23 cellular contexts compared by ENCODE assay signal in the genomic region with DNA sequence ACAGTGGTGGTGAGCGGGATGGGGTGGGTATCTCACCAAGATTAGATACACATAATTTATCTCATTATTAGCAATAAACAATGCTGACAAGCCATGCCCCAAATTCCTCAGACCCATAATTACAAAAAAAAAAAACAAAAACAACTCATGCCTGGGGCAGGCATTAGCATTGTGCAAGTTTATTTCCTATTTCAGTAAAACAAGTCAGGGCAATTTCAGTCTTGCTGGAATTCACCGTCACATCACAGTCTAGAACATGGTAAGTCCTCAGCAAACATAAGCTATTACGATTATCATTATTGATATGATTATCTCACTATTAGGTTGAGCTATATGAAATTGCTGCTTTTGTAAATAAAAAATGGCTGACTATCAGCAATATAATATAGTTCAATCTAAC. TPM values are rescaled to one million over a fixed set of nuclear protein-coding genes. Genes with fewer than 3 reads are reported as not detected.
DNase-seq lines count a peak whose midpoint lies in the region; ATAC-seq and TF ChIP-seq lines count a peak whose summit lies in the region.
"Had no signal": no experiment of that assay in that cellular context is flagged by ENCODE, and none has a peak within 500 bp of the region (broad histone marks: within the 10 kb centered on the region; RNA-seq: fewer than 3 reads in every experiment).

No MANE protein-coding gene starts in this region.

- H3K9me3 ChIP-seq in mammary epithelial cell (replicated peaks; ENCODE audit: insufficient read depth, low read length): no peaks in the 10 kb centered on the region
- H3K9me3 ChIP-seq: A549, BE2C had no signal

- no peak overlapping the region for H3K4me3 ChIP-seq in mammary epithelial cell (replicated peaks in 1 of 3; ENCODE audit: insufficient read depth in 1 of 3, low read depth in 2 of 3, low read length in 3 of 3)
- H3K4me3 ChIP-seq: A549; BLaER1 treated with 17β-estradiol and CSF1 and Interleukin-3, amounts not matched to agents 10 nM and 100 nM; GM12878 had no signal

- dilution Hi-C loops in mammary epithelial cell (cut with HindIII; ENCODE audit: low sequenced_read_pairs): no loop called here

- no peaks in the 10 kb centered on the region for H3K4me1 ChIP-seq in mammary epithelial cell (ENCODE audit: insufficient read depth, low read length)
- H3K4me1 ChIP-seq: A549; BE2C; BLaER1 treated with 17β-estradiol and CSF1 and Interleukin-3, amounts not matched to agents 10 nM and 100 nM had no signal

- no peak overlapping the region for H3K27ac Mint-ChIP-seq in T-cell
- H3K27ac Mint-ChIP-seq in activated CD8-positive, alpha-beta T cell treated with anti-CD3 and anti-CD28 coated beads, Interleukin-2, amount 10 ng/mL, durations not matched to agents 7 days and 5 days: no peak overlapping the region
- no peak overlapping the region for H3K27ac Mint-ChIP-seq in stimulated activated memory B cell treated with anti-CD40 and anti-IgM and Interleukin-4, amounts not matched to agents 10 μg/mL and 1 μg/mL and 100 μg/mL, for 72 hours
- H3K27ac Mint-ChIP-seq: CD4-positive, alpha-beta T cell; CD8-positive, alpha-beta memory T cell had no signal

- no peak overlapping the region for H3K4me2 ChIP-seq in mammary epithelial cell (ENCODE audit: insufficient read depth, low read depth, low read length)
- H3K4me2 ChIP-seq: A549; BLaER1 treated with 17β-estradiol and CSF1 and Interleukin-3, amounts not matched to agents 10 nM and 100 nM had no signal

- CTCF ChIA-PET in mammary epithelial cell (lab: Charles Lee; ENCODE audit: low non-redundant PET): no interaction called here
- CTCF ChIA-PET in T-cell (lab: Charles Lee): no interaction called here
- CTCF ChIA-PET in activated CD8-positive, alpha-beta T cell treated with anti-CD3 and anti-CD28 coated beads, Interleukin-2, amount 10 ng/mL, durations not matched to agents 7 days and 5 days (lab: Charles Lee): interaction anchor here (1.0 kb wide), 1 partner anchor 16 kb away, joined by 3 read pairs; no protein-coding TSS in a partner anchor

- no peak overlapping the region for H3K9ac ChIP-seq in mammary epithelial cell (ENCODE audit: insufficient read depth, low read length)
- H3K9ac ChIP-seq: BLaER1 treated with 17β-estradiol and CSF1 and Interleukin-3, amounts not matched to agents 10 nM and 100 nM had no signal

- H4K20me1 ChIP-seq in mammary epithelial cell (ENCODE audit: insufficient read depth, low read length): no peaks in the 10 kb centered on the region
- H4K20me1 ChIP-seq: BLaER1 treated with 17β-estradiol and CSF1 and Interleukin-3, amounts not matched to agents 10 nM and 100 nM had no signal

- WGBS in mammary epithelial cell (ENCODE audit: low coverage, missing lambda C conversion rate): 84% methylated on average over 3 of the region's 3 CpGs

- in situ Hi-C loops in mammary epithelial cell (cut with MboI; ENCODE audit: low sequenced_read_pairs in 2 of 2): no loop called here

- H3K27me3 Mint-ChIP-seq in T-cell: no peaks in the 10 kb centered on the region
- peaks cover 12% of the 10 kb centered on the region for H3K27me3 Mint-ChIP-seq in activated CD8-positive, alpha-beta T cell treated with anti-CD3 and anti-CD28 coated beads, Interleukin-2, amount 10 ng/mL, durations not matched to agents 7 days and 5 days (ENCODE audit: low read depth)
- peaks cover 8% of the 10 kb centered on the region for H3K27me3 Mint-ChIP-seq in stimulated activated memory B cell treated with anti-CD40 and anti-IgM and Interleukin-4, amounts not matched to agents 10 μg/mL and 1 μg/mL and 100 μg/mL, for 72 hours
- H3K27me3 Mint-ChIP-seq: CD4-positive, alpha-beta T cell had no signal

- H3K27ac ChIP-seq in mammary epithelial cell (ENCODE audit: insufficient read depth, low read depth, low read length): no peak overlapping the region
- H3K27ac ChIP-seq in epithelial cell of prostate: no peak overlapping the region
- H3K27ac ChIP-seq: A549; BLaER1 treated with 17β-estradiol and CSF1 and Interleukin-3, amounts not matched to agents 10 nM and 100 nM had no signal

- no TSS peak for BruUV-seq in mammary epithelial cell (replicated peaks; lab: Mats Ljungman, UMichigan)

- H3K9me3 Mint-ChIP-seq in T-cell: peaks cover 2 to 6% (median 5%) of the 10 kb centered on the region in 3 donors
- no peaks in the 10 kb centered on the region for H3K9me3 Mint-ChIP-seq in activated CD8-positive, alpha-beta T cell treated with anti-CD3 and anti-CD28 coated beads, Interleukin-2, amount 10 ng/mL, durations not matched to agents 7 days and 5 days (ENCODE audit: insufficient read depth)
- H3K9me3 Mint-ChIP-seq in stimulated activated memory B cell treated with anti-CD40 and anti-IgM and Interleukin-4, amounts not matched to agents 10 μg/mL and 1 μg/mL and 100 μg/mL, for 72 hours: peaks cover 9% of the 10 kb centered on the region

- H3K4me3 Mint-ChIP-seq in T-cell: no peak overlapping the region
- H3K4me3 Mint-ChIP-seq in activated CD8-positive, alpha-beta T cell treated with anti-CD3 and anti-CD28 coated beads, Interleukin-2, amount 10 ng/mL, durations not matched to agents 7 days and 5 days: no peak overlapping the region
- H3K4me3 Mint-ChIP-seq in stimulated activated memory B cell treated with anti-CD40 and anti-IgM and Interleukin-4, amounts not matched to agents 10 μg/mL and 1 μg/mL and 100 μg/mL, for 72 hours: no peak overlapping the region
- H3K4me3 Mint-ChIP-seq: CD14-positive monocyte; CD4-positive, alpha-beta T cell; CD8-positive, alpha-beta memory T cell had no signal

- POLR2A ChIA-PET in T-cell (lab: Charles Lee): no interaction called here
- POLR2A ChIA-PET in activated CD8-positive, alpha-beta T cell treated with anti-CD3 and anti-CD28 coated beads, Interleukin-2, amount 10 ng/mL, durations not matched to agents 7 days and 5 days (lab: Charles Lee): no interaction called here

- DNase-seq in HPDE6-E6E7 (ENCODE audit: extremely low spot score) (peak; percentile 28), mammary epithelial cell (peak; percentile 59), epithelial cell of prostate (ENCODE audit: low read depth, low spot score) (peak; percentile 60), T-cell (no peak)
- DNase-seq in activated CD8-positive, alpha-beta T cell treated with anti-CD3 and anti-CD28 coated beads, Interleukin-2, amount 10 ng/mL, durations not matched to agents 7 days and 5 days: no peak
- DNase-seq: 8988T; ACHN; AML-193; BE2C; CD4-positive, alpha-beta T cell; CD8-positive, alpha-beta memory T cell; DMS 273 treated with DMSO at 0.1 percent for 48 hours; DMS79; EL; GDM1; GOT3; H7; HCEC 1CT had no signal

- no peaks in the 10 kb centered on the region for H3K27me3 ChIP-seq in mammary epithelial cell (ENCODE audit: insufficient read depth, low read length)
- H3K27me3 ChIP-seq: BE2C; BLaER1 treated with 17β-estradiol and CSF1 and Interleukin-3, amounts not matched to agents 10 nM and 100 nM had no signal

- no peaks in the 10 kb centered on the region for H3K36me3 ChIP-seq in mammary epithelial cell (ENCODE audit: insufficient read depth, low read length)
- H3K36me3 ChIP-seq: BE2C; BLaER1 treated with 17β-estradiol and CSF1 and Interleukin-3, amounts not matched to agents 10 nM and 100 nM had no signal

- no peak for ATAC-seq in T-cell (replicated peaks in 1 of 4)
- no peak for ATAC-seq in activated CD8-positive, alpha-beta T cell treated with anti-CD3 and anti-CD28 coated beads, Interleukin-2, amount 10 ng/mL, durations not matched to agents 7 days and 5 days
- ATAC-seq in stimulated activated memory B cell treated with anti-CD40 and anti-IgM and Interleukin-4, amounts not matched to agents 10 μg/mL and 1 μg/mL and 100 μg/mL, for 72 hours: no peak
- ATAC-seq: A549, GM12878 had no signal

- no peaks in the 10 kb centered on the region for H3K79me2 ChIP-seq in mammary epithelial cell (ENCODE audit: insufficient read depth, low read length)

- no peak for TF ChIP-seq CTCF in mammary epithelial cell (conservative IDR thresholded peaks at IDR 0.05 in 1 of 2, IDR thresholded peaks at IDR 0.05 in 1 of 2; ENCODE audit: extremely low read depth in 1 of 2, insufficient read depth in 1 of 2, low read depth in 1 of 2, low read length in 2 of 2)

- H3K4me1 Mint-ChIP-seq in T-cell: no peaks in the 10 kb centered on the region
- no peaks in the 10 kb centered on the region for H3K4me1 Mint-ChIP-seq in activated CD8-positive, alpha-beta T cell treated with anti-CD3 and anti-CD28 coated beads, Interleukin-2, amount 10 ng/mL, durations not matched to agents 7 days and 5 days (ENCODE audit: low read depth)
- H3K4me1 Mint-ChIP-seq in stimulated activated memory B cell treated with anti-CD40 and anti-IgM and Interleukin-4, amounts not matched to agents 10 μg/mL and 1 μg/mL and 100 μg/mL, for 72 hours: no peaks in the 10 kb centered on the region
- H3K4me1 Mint-ChIP-seq: CD8-positive, alpha-beta memory T cell had no signal

- intact Hi-C loops in mammary epithelial cell (cut with micrococcal nuclease): no loop called here

- H2AFZ ChIP-seq in mammary epithelial cell (ENCODE audit: low read depth, low read length): no peak overlapping the region

- H3K36me3 Mint-ChIP-seq in T-cell: peaks cover 6% of the 10 kb centered on the region
- no peaks in the 10 kb centered on the region for H3K36me3 Mint-ChIP-seq in activated CD8-positive, alpha-beta T cell treated with anti-CD3 and anti-CD28 coated beads, Interleukin-2, amount 10 ng/mL, durations not matched to agents 7 days and 5 days (ENCODE audit: low read depth)
- H3K36me3 Mint-ChIP-seq in stimulated activated memory B cell treated with anti-CD40 and anti-IgM and Interleukin-4, amounts not matched to agents 10 μg/mL and 1 μg/mL and 100 μg/mL, for 72 hours: no peaks in the 10 kb centered on the region

RNA-seq across cellular contexts. Expression of a gene that starts 57.5 kb away (rescaled TPM):
- total RNA-seq in mammary epithelial cell: 10 to 100 TPM; 47.3 to 66.2 TPM
- 31.3 TPM for polyA plus RNA-seq in mammary epithelial cell
- polyA minus RNA-seq in mammary epithelial cell: 62.7 TPM
- total RNA-seq in T-cell: 10 to 100 TPM; 29.3 to 48.4 (median 38.3) TPM
- total RNA-seq in activated CD8-positive, alpha-beta T cell treated with anti-CD3 and anti-CD28 coated beads, Interleukin-2, amount 10 ng/mL, durations not matched to agents 7 days and 5 days: 10 to 100 TPM; 29.0 to 29.7 TPM

Comparison
In these comparisons a context has a peak if more than half of its experiments do, and no peak if none do; other contexts are left out.
1. DNase-seq: peak in HPDE6-E6E7 (single experiment), mammary epithelial cell (single experiment) and epithelial cell of prostate (single experiment); none in T-cell (0 of 34) and activated CD8-positive, alpha-beta T cell treated with anti-CD3 and anti-CD28 coated beads, Interleukin-2, amount 10 ng/mL, durations not matched to agents 7 days and 5 days (single experiment).